ENCODE assay signal across 12 cellular contexts in the genomic region with DNA sequence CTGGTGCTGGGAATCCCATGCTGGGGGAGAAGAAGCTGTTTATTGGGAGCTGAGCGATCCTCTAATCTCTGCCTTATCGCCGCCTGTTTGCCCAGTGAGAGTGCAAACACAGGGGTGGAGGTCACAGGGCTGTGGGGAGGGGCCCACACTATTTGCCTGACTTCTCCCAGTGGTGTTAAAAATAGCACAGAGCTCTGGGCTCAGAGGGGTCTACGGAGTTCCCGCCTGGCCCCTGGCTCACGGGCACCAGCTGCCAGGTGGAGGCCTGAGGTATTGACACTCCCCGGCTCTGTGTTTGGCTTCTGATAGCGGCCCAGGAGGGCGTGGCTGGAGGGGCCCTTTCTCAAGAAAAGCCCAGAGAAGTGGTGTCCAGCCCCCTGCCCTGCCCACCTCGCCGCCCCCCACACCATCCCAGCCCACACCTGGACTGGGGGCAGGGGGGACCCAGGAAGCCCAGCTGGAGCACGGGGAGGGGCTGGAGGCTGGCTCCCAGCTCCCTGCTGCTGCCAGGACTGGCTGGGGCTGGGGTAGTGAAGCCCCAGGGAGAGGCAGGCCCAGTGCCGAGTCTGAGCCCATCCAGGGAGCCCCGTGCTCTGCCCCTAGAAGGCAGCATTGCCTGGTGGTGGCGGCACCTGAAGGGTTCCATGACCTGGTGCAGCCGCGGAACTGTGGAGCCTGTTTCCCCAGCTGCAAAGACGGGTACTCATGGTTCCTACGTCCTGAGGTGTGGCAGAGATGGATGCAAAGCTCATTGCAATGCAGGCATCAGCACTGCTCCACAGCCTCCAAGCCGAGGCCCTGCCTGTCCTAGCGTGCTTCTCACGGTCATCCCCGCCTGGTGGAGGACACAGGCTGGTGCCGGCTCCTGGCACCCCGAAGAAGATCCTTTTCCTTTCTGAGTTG. TPM values are rescaled to one million over a fixed set of nuclear protein-coding genes. Genes with fewer than 3 reads are reported as not detected.
A peak's percentile ranks its signal among the peaks of the same experiment; 100 is the strongest.
DNase-seq lines count a peak whose midpoint lies in the region; ATAC-seq and TF ChIP-seq lines count a peak whose summit lies in the region.
"Had no signal": no experiment of that assay in that cellular context is flagged by ENCODE, and none has a peak within 500 bp of the region (broad histone marks: within the 10 kb centered on the region; RNA-seq: fewer than 3 reads in every experiment).

No MANE protein-coding gene starts in this region.

- H3K9ac ChIP-seq in BLaER1 treated with 17β-estradiol and CSF1 and Interleukin-3, amounts not matched to agents 10 nM and 100 nM: peak overlapping the region in 3 of 11 experiments; percentile 8 to 49 (median 41); a peak in 3 of 22 replicates
- H3K9ac ChIP-seq in mesendoderm (ENCODE audit: low read length): no peak overlapping the region

- H2AK5ac ChIP-seq in mesendoderm (ENCODE audit: low read length): no peak overlapping the region

- no peak overlapping the region for H4K5ac ChIP-seq in mesendoderm (ENCODE audit: low read length)

- no peak overlapping the region for H3K4me3 ChIP-seq in BLaER1 treated with 17β-estradiol and CSF1 and Interleukin-3, amounts not matched to agents 10 nM and 100 nM
- H3K4me3 ChIP-seq in body of pancreas (no peak overlapping the region), mesendoderm (ENCODE audit: low read length) (no peak overlapping the region)
- H3K4me3 ChIP-seq: SK-N-MC had no signal

- no peaks in the 10 kb centered on the region for H3K79me2 ChIP-seq in mesendoderm (ENCODE audit: control insufficient read depth, insufficient read depth, low read length)

- H3K4me2 ChIP-seq in BLaER1 treated with 17β-estradiol and CSF1 and Interleukin-3, amounts not matched to agents 10 nM and 100 nM: peak overlapping the region in 10 of 11 experiments; percentile 22 to 88 (median 74); a peak in 20 of 22 replicates
- H3K4me2 ChIP-seq in mesendoderm (ENCODE audit: low read length): no peak overlapping the region

- H4K8ac ChIP-seq in mesendoderm (ENCODE audit: low read depth, low read length): no peak overlapping the region

- TF ChIP-seq CTCF in body of pancreas (IDR thresholded peaks at IDR 0.05): peak in 4 of 7 experiments; percentile 15 to 44 (median 30)

- H2BK5ac ChIP-seq in mesendoderm (ENCODE audit: low read length): no peak overlapping the region

- no peak overlapping the region for H3K56ac ChIP-seq in mesendoderm (ENCODE audit: low read length)

- H2BK120ac ChIP-seq in mesendoderm (ENCODE audit: low read depth, low read length): no peak overlapping the region

- peaks cover 63 to 97% (median 94%) of the 10 kb centered on the region in 10 experiments for H3K4me1 ChIP-seq in BLaER1 treated with 17β-estradiol and CSF1 and Interleukin-3, amounts not matched to agents 10 nM and 100 nM
- H3K4me1 ChIP-seq in body of pancreas: peaks cover 69% of the 10 kb centered on the region
- no peaks in the 10 kb centered on the region for H3K4me1 ChIP-seq in mesendoderm (ENCODE audit: control insufficient read depth, low read depth, low read length)

- DNase-seq in NCI-H1105 (lab: John Stamatoyannopoulos, UW) (peak; percentile 17), body of pancreas (peak; percentile 74 to 92 (median 86)), mesendoderm (peak; percentile 56), DMS79 (lab: John Stamatoyannopoulos, UW) (no peak), amniotic stem cell (lab: John Stamatoyannopoulos, UW) (no peak)
- no peak for DNase-seq in NK-92 treated with Interleukin-12 subunit alpha and Interleukin-12 subunit beta, amount 100 ng/mL, for 24 hours (lab: John Stamatoyannopoulos, UW)
- DNase-seq: activated CD4-positive, alpha-beta T cell treated with anti-CD3 and anti-CD28 coated beads, Interleukin-2, amount 50 U/mL, for 48 hours; effector memory CD4-positive, alpha-beta T cell; NCI-H2081 treated with DMSO at 0.1 percent for 48 hours had no signal

- H3K27ac ChIP-seq in BLaER1 treated with 17β-estradiol and CSF1 and Interleukin-3, amounts not matched to agents 10 nM and 100 nM: peak overlapping the region in 2 of 11 experiments; percentile 14 to 49; a peak in 4 of 22 replicates
- H3K27ac ChIP-seq in body of pancreas (peak overlapping the region; percentile 26 to 80 (median 71)), mesendoderm (ENCODE audit: low read depth, low read length) (no peak overlapping the region)
- H3K27ac ChIP-seq: SK-N-MC had no signal

- no peaks in the 10 kb centered on the region for H3K36me3 ChIP-seq in BLaER1 treated with 17β-estradiol and CSF1 and Interleukin-3, amounts not matched to agents 10 nM and 100 nM
- H3K36me3 ChIP-seq in body of pancreas (replicated peaks in 1 of 2; ENCODE audit: insufficient read depth in 1 of 2, low read depth in 2 of 2): no peaks in the 10 kb centered on the region
- no peaks in the 10 kb centered on the region for H3K36me3 ChIP-seq in mesendoderm (ENCODE audit: control insufficient read depth, insufficient read depth, low read length)

- ATAC-seq in body of pancreas (peak; percentile 65), HG03565 (IDR thresholded peaks at IDR 0.05; ENCODE audit: unreplicated experiment) (no peak)

- no peak overlapping the region for H2BK15ac ChIP-seq in mesendoderm (replicated peaks; ENCODE audit: low read depth)

- H3K23ac ChIP-seq in mesendoderm (ENCODE audit: low read length): no peak overlapping the region

- peaks cover 0 to 38% (median 7%) of the 10 kb centered on the region in 11 experiments; a peak in 12 of 22 replicates for H3K27me3 ChIP-seq in BLaER1 treated with 17β-estradiol and CSF1 and Interleukin-3, amounts not matched to agents 10 nM and 100 nM
- no peaks in the 10 kb centered on the region for H3K27me3 ChIP-seq in body of pancreas
- no peaks in the 10 kb centered on the region for H3K27me3 ChIP-seq in mesendoderm (ENCODE audit: insufficient read depth, low read length, poor library complexity)

- H3K18ac ChIP-seq in mesendoderm (ENCODE audit: low read length): no peak overlapping the region

- no peak for TF ChIP-seq POLR2A in body of pancreas (IDR thresholded peaks at IDR 0.05)

- no peaks in the 10 kb centered on the region for H3K79me1 ChIP-seq in mesendoderm (ENCODE audit: low read length)

- H3K4ac ChIP-seq in mesendoderm (ENCODE audit: low read depth, low read length): no peak overlapping the region

- peaks cover 0 to 24% (median 0%) of the 10 kb centered on the region in 11 experiments; a peak in 7 of 22 replicates for H4K20me1 ChIP-seq in BLaER1 treated with 17β-estradiol and CSF1 and Interleukin-3, amounts not matched to agents 10 nM and 100 nM

- 33 to 34% methylated on average over 9 to 20 of the region's 25 CpGs for WGBS in body of pancreas, 2 donors
- no CpG with 5 or more reads among the region's 25 CpGs for WGBS in mesendoderm (ENCODE audit: extremely low coverage, insufficient coverage, low lambda C conversion rate)

- H3K9me3 ChIP-seq in BLaER1 treated with 17β-estradiol and CSF1 and Interleukin-3, amounts not matched to agents 10 nM and 100 nM (replicated peaks in 1 of 11): no peaks in the 10 kb centered on the region
- no peaks in the 10 kb centered on the region for H3K9me3 ChIP-seq in body of pancreas

- intact Hi-C loops in body of pancreas (cut with DNase I): loop anchor here (5.0 kb wide), 1 partner anchor 85 kb away; no protein-coding TSS in a partner anchor

RNA-seq across cellular contexts. Expression of a gene that starts 35.7 kb away (rescaled TPM):
- total RNA-seq in body of pancreas: 10 to 100 TPM; 14.8 to 47.0 TPM
- 14.0 TPM for polyA plus RNA-seq in mesendoderm (2013, experiment 1 of 2)
- polyA plus RNA-seq in mesendoderm (2013, experiment 2 of 2): 13.6 TPM

Comparison
In these comparisons a context has a peak if more than half of its experiments do, and no peak if none do; other contexts are left out.
1. DNase-seq: peak in NCI-H1105 (single experiment), body of pancreas (4 of 4) and mesendoderm (single experiment); none in DMS79 (single experiment), amniotic stem cell (single experiment) and NK-92 treated with Interleukin-12 subunit alpha and Interleukin-12 subunit beta, amount 100 ng/mL, for 24 hours (single experiment).